ENCODE assay signal across 17 cellular contexts in the genomic region with DNA sequence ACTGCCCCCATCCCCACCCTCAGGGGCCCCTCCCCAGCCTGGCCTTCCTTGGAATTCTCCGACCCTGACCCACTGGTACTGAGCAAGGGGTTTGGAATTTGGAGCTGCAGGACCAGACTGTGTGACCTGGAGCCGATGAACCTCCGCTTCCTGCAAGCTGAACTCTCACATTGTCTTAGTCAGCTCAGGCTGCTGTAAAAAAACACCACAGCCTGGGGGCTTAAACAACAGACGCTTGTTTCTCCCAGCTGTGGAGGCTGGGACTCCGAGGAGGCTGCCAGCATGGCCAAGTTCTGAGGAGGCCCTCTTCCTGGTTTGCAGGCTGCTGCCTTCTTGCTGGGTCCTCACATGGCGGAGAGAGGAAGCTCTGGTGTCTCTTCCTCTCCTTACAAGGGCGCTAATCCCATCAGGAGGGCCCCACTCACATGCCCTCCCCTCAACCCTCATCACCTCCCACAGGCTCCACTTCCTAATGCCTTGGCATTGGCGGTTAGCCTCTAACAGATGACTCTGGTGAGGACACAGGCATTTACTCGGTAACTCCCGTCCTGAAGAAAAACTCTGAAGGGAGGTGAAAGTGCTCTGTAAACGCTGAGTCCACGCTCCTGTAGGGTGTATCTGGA. TPM values are rescaled to one million over a fixed set of nuclear protein-coding genes. Genes with fewer than 3 reads are reported as not detected.
DNase-seq lines count a peak whose midpoint lies in the region; ATAC-seq and TF ChIP-seq lines count a peak whose summit lies in the region.
"Had no signal": no experiment of that assay in that cellular context is flagged by ENCODE, and none has a peak within 500 bp of the region (broad histone marks: within the 10 kb centered on the region; RNA-seq: fewer than 3 reads in every experiment).

No MANE protein-coding gene starts in this region.

- H3K4me3 Mint-ChIP-seq in brain (peak overlapping the region in 1 of 5 experiments; percentile 26), naive B cell (peak overlapping the region in 1 of 8 donors; percentile 41)
- H3K4me3 Mint-ChIP-seq: activated naive CD8-positive, alpha-beta T cell treated with anti-CD3 and anti-CD28 coated beads, Interleukin-2, amount 10 ng/mL, durations not matched to agents 7 days and 5 days; CD14-positive monocyte; endodermal cell; neural progenitor cell had no signal

- H3K27me3 Mint-ChIP-seq in brain (peaks cover 3% of the 10 kb centered on the region), naive B cell (no peaks in the 10 kb centered on the region)

- H3K36me3 Mint-ChIP-seq in brain (no peaks in the 10 kb centered on the region), naive B cell (no peaks in the 10 kb centered on the region)
- H3K36me3 Mint-ChIP-seq: activated naive CD8-positive, alpha-beta T cell treated with anti-CD3 and anti-CD28 coated beads, Interleukin-2, amount 10 ng/mL, durations not matched to agents 7 days and 5 days; CD14-positive monocyte; neural progenitor cell had no signal

- ATAC-seq in naive B cell (ENCODE audit: low read depth in 2 of 2) (no peak), HG03095 (IDR thresholded peaks at IDR 0.05; ENCODE audit: unreplicated experiment) (no peak)
- ATAC-seq: psoas muscle had no signal

- no peak for TF ChIP-seq CTCF in brain (conservative IDR thresholded peaks at IDR 0.05)

- H3K27ac Mint-ChIP-seq in brain = peak overlapping the region in 3 of 5 experiments; percentile 83 to 95 (median 88)
- peak overlapping the region in 4 of 6 donors; percentile 67 to 93 (median 88) for H3K27ac Mint-ChIP-seq in naive B cell
- H3K27ac Mint-ChIP-seq: activated naive CD8-positive, alpha-beta T cell treated with anti-CD3 and anti-CD28 coated beads, Interleukin-2, amount 10 ng/mL, durations not matched to agents 7 days and 5 days; CD14-positive monocyte; endodermal cell; neural progenitor cell had no signal

- H3K4me1 Mint-ChIP-seq in brain (peaks cover 47% of the 10 kb centered on the region), naive B cell (peaks cover 57 to 76% (median 74%) of the 10 kb centered on the region in 3 donors)
- H3K4me1 Mint-ChIP-seq: neural progenitor cell had no signal

- peak; percentile 63 for DNase-seq in EH (ENCODE audit: low read depth)
- peak; percentile 24 for DNase-seq in MV-4-11 (lab: John Stamatoyannopoulos, UW)
- no peak for DNase-seq in naive B cell
- DNase-seq in ureter (ENCODE audit: low spot score) = no peak
- DNase-seq in cortex of kidney (lab: John Stamatoyannopoulos, UW) = no peak
- DNase-seq in activated effector memory CD4-positive, alpha-beta T cell treated with Interleukin-2 at 50 U/mL for 16 hours = no peak
- DNase-seq: activated naive CD8-positive, alpha-beta T cell treated with anti-CD3 and anti-CD28 coated beads, Interleukin-2, amount 10 ng/mL, durations not matched to agents 7 days and 5 days; DMS153; endodermal cell; NCI-H1436 treated with DMSO at 0.1 percent for 48 hours; psoas muscle; SIG-M5; spleen had no signal

- H3K9me3 Mint-ChIP-seq in brain (peaks cover 0 to 4% (median 0%) of the 10 kb centered on the region in 5 experiments), naive B cell (no peaks in the 10 kb centered on the region)
- H3K9me3 Mint-ChIP-seq: activated naive CD8-positive, alpha-beta T cell treated with anti-CD3 and anti-CD28 coated beads, Interleukin-2, amount 10 ng/mL, durations not matched to agents 7 days and 5 days; CD14-positive monocyte; endodermal cell; neural progenitor cell had no signal

RNA-seq across cellular contexts. Expression of a gene that starts 42.4 kb away (rescaled TPM):
- 28.7 TPM for polyA plus RNA-seq in brain (ENCODE audit: insufficient read depth, low read depth, low replicate concordance)
- polyA plus RNA-seq in naive B cell (ENCODE audit: low read depth in 6 of 6) = 10 to 100 TPM; 37.2 to 44.3 (median 41.2) TPM
- total RNA-seq in ureter = 28.0 TPM

Comparison
In these comparisons a context has a peak if more than half of its experiments do, and no peak if none do; other contexts are left out.
1. DNase-seq: peak in EH (single experiment) and MV-4-11 (single experiment); none in naive B cell (single experiment), ureter (single experiment), cortex of kidney (single experiment) and activated effector memory CD4-positive, alpha-beta T cell treated with Interleukin-2 at 50 U/mL for 16 hours (single experiment).